14 cellular contexts compared by ENCODE assay signal in genomic region chr6:157867981-157868380, GRCh38.
"Had no signal": no experiment of that assay in that cellular context is flagged by ENCODE, and none has a peak within 500 bp of the region (broad histone marks: within the 10 kb centered on the region; RNA-seq: fewer than 3 reads in every experiment).

No MANE protein-coding gene starts in this region.

- H3K27me3 ChIP-seq: heart right ventricle, sigmoid colon had no signal

- DNase-seq: activated CD4-positive, alpha-beta memory T cell treated with anti-CD3 and anti-CD28 coated beads for 36 hours; activated CD8-positive, alpha-beta memory T cell treated with anti-CD3 and anti-CD28 coated beads, Interleukin-2, amount 50 U/mL, for 4 hours; activated naive CD4-positive, alpha-beta T cell treated with Interleukin-2 at 50 U/mL for 16 hours; activated T-cell treated with anti-CD3 and anti-CD28 coated beads, Interleukin-2, amount 50 U/mL, for 72 hours; cortex of kidney; endodermal cell; heart right ventricle; nephron progenitor cell; sigmoid colon; stimulated activated CD4-positive, alpha-beta T cell treated with anti-CD3 and anti-CD28 coated beads, Interleukin-2, amount 100 ng/mL, for 24 hours; stimulated activated naive B cell treated with anti-CD40 and anti-IgM and Interleukin-4, amounts not matched to agents 10 μg/mL and 1 μg/mL and 100 μg/mL, for 72 hours; substantia nigra; T1000 had no signal

- H3K27ac Mint-ChIP-seq: activated T-cell treated with anti-CD3 and anti-CD28 coated beads, Interleukin-2, amount 50 U/mL, for 72 hours; stimulated activated naive B cell treated with anti-CD40 and anti-IgM and Interleukin-4, amounts not matched to agents 10 μg/mL and 1 μg/mL and 100 μg/mL, for 72 hours had no signal

- H3K9me3 ChIP-seq: heart right ventricle, sigmoid colon had no signal

- H3K4me3 Mint-ChIP-seq: activated CD4-positive, alpha-beta memory T cell treated with anti-CD3 and anti-CD28 coated beads for 36 hours; endodermal cell; nephron progenitor cell; stimulated activated naive B cell treated with anti-CD40 and anti-IgM and Interleukin-4, amounts not matched to agents 10 μg/mL and 1 μg/mL and 100 μg/mL, for 72 hours had no signal

- H3K27ac ChIP-seq: heart right ventricle, sigmoid colon had no signal

- FAIRE-seq: islet of Langerhans had no signal

- H3K9me3 Mint-ChIP-seq: activated CD4-positive, alpha-beta memory T cell treated with anti-CD3 and anti-CD28 coated beads for 36 hours; endodermal cell; nephron progenitor cell; stimulated activated naive B cell treated with anti-CD40 and anti-IgM and Interleukin-4, amounts not matched to agents 10 μg/mL and 1 μg/mL and 100 μg/mL, for 72 hours had no signal

- H3K4me3 ChIP-seq: heart right ventricle, sigmoid colon had no signal

- H3K27me3 Mint-ChIP-seq: activated CD4-positive, alpha-beta memory T cell treated with anti-CD3 and anti-CD28 coated beads for 36 hours; stimulated activated naive B cell treated with anti-CD40 and anti-IgM and Interleukin-4, amounts not matched to agents 10 μg/mL and 1 μg/mL and 100 μg/mL, for 72 hours had no signal

- ATAC-seq: stimulated activated naive B cell treated with anti-CD40 and anti-IgM and Interleukin-4, amounts not matched to agents 10 μg/mL and 1 μg/mL and 100 μg/mL, for 72 hours had no signal
